14 cellular contexts compared by ENCODE assay signal in the genomic region with DNA sequence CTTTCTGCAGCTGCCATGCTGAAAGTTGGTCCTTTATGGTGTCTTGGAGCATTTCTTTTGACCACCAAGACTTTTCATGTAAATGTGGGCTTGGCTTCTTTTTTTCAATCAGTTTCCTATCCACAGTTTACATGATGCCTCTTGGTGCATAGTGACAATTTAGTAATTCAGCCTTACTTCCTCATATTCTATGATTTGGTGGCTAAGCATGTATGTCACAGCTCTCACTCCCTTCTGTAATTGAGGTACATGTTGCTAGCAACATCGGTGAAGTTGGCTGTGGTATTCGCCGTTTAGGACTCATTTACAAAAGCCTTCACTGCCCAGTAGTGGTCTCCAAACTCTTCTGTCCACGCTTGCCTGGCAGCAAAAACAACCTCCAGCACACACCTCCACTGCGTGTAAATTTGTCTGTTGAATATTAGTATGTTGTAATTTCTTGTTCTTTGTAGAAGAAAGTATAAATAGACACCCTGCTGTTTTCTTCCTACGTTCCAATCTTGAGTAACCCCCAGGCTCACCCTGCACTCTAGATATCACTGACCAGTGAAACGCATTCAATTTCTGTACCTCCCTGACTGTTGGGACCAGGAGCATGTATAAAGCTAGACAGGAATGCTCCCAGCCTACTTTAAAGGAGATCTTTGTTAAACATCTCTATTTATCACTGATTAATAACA.
DNase-seq lines count a peak whose midpoint lies in the region; ATAC-seq, FAIRE-seq and TF ChIP-seq lines count a peak whose summit lies in the region.
"Had no signal": no experiment of that assay in that cellular context is flagged by ENCODE, and none has a peak within 500 bp of the region (broad histone marks: within the 10 kb centered on the region; RNA-seq: fewer than 3 reads in every experiment).

No MANE protein-coding gene starts in this region.

- H3K4me3 ChIP-seq in right lobe of liver (no peak overlapping the region), HepG2 (replicated peaks in 1 of 3; ENCODE audit: insufficient read depth in 1 of 3, low read depth in 2 of 3, low read length in 3 of 3) (no peak overlapping the region), NB4 (ENCODE audit: low read depth, low read length) (peak overlapping the region; percentile 12), transverse colon (no peak overlapping the region)
- H3K4me3 ChIP-seq: body of pancreas had no signal

- TF ChIP-seq CTCF in right lobe of liver (IDR thresholded peaks at IDR 0.05): no peak
- no peak for TF ChIP-seq CTCF in HepG2 (CRISPR knock-in tag; IDR thresholded peaks at IDR 0.05)
- TF ChIP-seq CTCF in NB4 (IDR thresholded peaks at IDR 0.05; ENCODE audit: low read depth, low read length): peak; percentile 2
- TF ChIP-seq CTCF in transverse colon (IDR thresholded peaks at IDR 0.05): no peak

- H3K79me2 ChIP-seq in HepG2 (ENCODE audit: insufficient read depth, low read length): peaks cover 40% of the 10 kb centered on the region

- FAIRE-seq in HepG2 (lab: Jason Lieb, UNC): no peak

- H3K36me3 Mint-ChIP-seq in dendritic cell treated with granulocyte-macrophage colony-stimulating factor and Interleukin-4, amounts not matched to agents 40 ng/mL and 50 ng/mL, for 4 days (ENCODE audit: low read depth): peaks cover 33% of the 10 kb centered on the region

- H3K36me3 ChIP-seq in right lobe of liver (no peaks in the 10 kb centered on the region), HepG2 (replicated peaks in 1 of 2; ENCODE audit: control insufficient read depth in 1 of 2, insufficient read depth in 2 of 2, low read length in 2 of 2) (no peaks in the 10 kb centered on the region; a peak in 2 of 5 replicates), transverse colon (no peaks in the 10 kb centered on the region)

- peaks cover 85% of the 10 kb centered on the region for H3K4me1 Mint-ChIP-seq in dendritic cell treated with granulocyte-macrophage colony-stimulating factor and Interleukin-4, amounts not matched to agents 40 ng/mL and 50 ng/mL, for 4 days (ENCODE audit: low read depth)

- no peaks in the 10 kb centered on the region for H3K9me3 ChIP-seq in right lobe of liver
- no peaks in the 10 kb centered on the region for H3K9me3 ChIP-seq in HepG2 (ENCODE audit: low read length)
- no peaks in the 10 kb centered on the region for H3K9me3 ChIP-seq in transverse colon
- H3K9me3 ChIP-seq: body of pancreas had no signal

- H3K27me3 ChIP-seq in right lobe of liver (no peaks in the 10 kb centered on the region), HepG2 (ENCODE audit: control insufficient read depth in 1 of 2, insufficient read depth in 2 of 2, low read length in 2 of 2) (no peaks in the 10 kb centered on the region), transverse colon (no peaks in the 10 kb centered on the region)
- H3K27me3 ChIP-seq: body of pancreas had no signal

- no peak for TF ChIP-seq POLR2A in right lobe of liver (IDR thresholded peaks at IDR 0.05)
- no peak for TF ChIP-seq POLR2A in HepG2 (IDR thresholded peaks at IDR 0.05; ENCODE audit: insufficient read depth in 1 of 2, low read depth in 2 of 2, low read length in 2 of 2)
- TF ChIP-seq POLR2A in NB4 (IDR thresholded peaks at IDR 0.05; ENCODE audit: extremely low read depth, insufficient read length): no peak
- TF ChIP-seq POLR2A in transverse colon (IDR thresholded peaks at IDR 0.05): no peak

- no peak overlapping the region for H3K27ac ChIP-seq in right lobe of liver
- H3K27ac ChIP-seq in HepG2 (ENCODE audit: extremely low read length, insufficient read depth, low read length): no peak overlapping the region
- peak overlapping the region in 3 of 4 donors; percentile 19 to 33 (median 32) for H3K27ac ChIP-seq in transverse colon

- in situ Hi-C loops in HepG2 (cut with HindIII; ENCODE audit: extremely low pct_ligation_motif_present, low pct_unique_long_range_greater_than_20kb): no loop called here
- in situ Hi-C loops in transverse colon (cut with MboI; ENCODE audit: low pct_ligation_motif_present in 1 of 4, low pct_unique_long_range_greater_than_20kb in 1 of 4, low sequenced_read_pairs in 3 of 4): no loop called here

- no peaks in the 10 kb centered on the region for H3K9me3 Mint-ChIP-seq in dendritic cell treated with granulocyte-macrophage colony-stimulating factor and Interleukin-4, amounts not matched to agents 40 ng/mL and 50 ng/mL, for 4 days

- no TSS peak for BruUV-seq in HepG2 (replicated peaks; lab: Mats Ljungman, UMichigan)

- WGBS in right lobe of liver (ENCODE audit: insufficient coverage, low coverage, low lambda C conversion rate, missing lambda C conversion rate): 59% methylated on average over 7 of the region's 7 CpGs
- 88% methylated on average over 7 of the region's 7 CpGs for WGBS in HepG2 (ENCODE audit: low lambda C conversion rate)
- WGBS in transverse colon (ENCODE audit: low coverage in 1 of 2), 2 donors: 62 to 88% methylated on average over 6 to 7 of the region's 7 CpGs

- POLR2A ChIA-PET in HepG2 (lab: Yijun Ruan, JAX): no interaction called here

- CTCF ChIA-PET in HepG2 (lab: Yijun Ruan, JAX; ENCODE audit: low intra/inter-chr PET ratio, low total read pairs): no interaction called here

- H3K27me3 Mint-ChIP-seq in dendritic cell treated with granulocyte-macrophage colony-stimulating factor and Interleukin-4, amounts not matched to agents 40 ng/mL and 50 ng/mL, for 4 days: no peaks in the 10 kb centered on the region

- TF ChIP-seq RAD21 in HepG2 (CRISPR knock-in tag; IDR thresholded peaks at IDR 0.05): no peak

- no peak overlapping the region for H2AFZ ChIP-seq in HepG2 (ENCODE audit: low read length)

- DNase-seq in right lobe of liver (no peak), HepG2 (ENCODE audit: low spot score) (no peak), NB4 (ENCODE audit: low read depth) (peak; percentile 81), transverse colon (no peak)
- DNase-seq: activated CD4-positive, CD25-positive, alpha-beta regulatory T cell treated with anti-CD3 and anti-CD28 coated beads, Interleukin-2, amount 50 U/mL, for 72 hours; body of pancreas; effector CD8-positive, alpha-beta T cell; foreskin fibroblast; NCI-H526; retina had no signal

- no peak overlapping the region for H3K9ac ChIP-seq in HepG2 (ENCODE audit: insufficient read depth, low read depth, low read length)

- peaks cover 0 to 9% (median 0%) of the 10 kb centered on the region in 4 donors for H3K4me1 ChIP-seq in right lobe of liver
- no peaks in the 10 kb centered on the region for H3K4me1 ChIP-seq in HepG2 (ENCODE audit: insufficient read depth, low read length)
- peaks cover 24 to 68% (median 46%) of the 10 kb centered on the region in 4 donors for H3K4me1 ChIP-seq in transverse colon

- H3K27ac Mint-ChIP-seq in dendritic cell treated with granulocyte-macrophage colony-stimulating factor and Interleukin-4, amounts not matched to agents 40 ng/mL and 50 ng/mL, for 4 days: peak overlapping the region; percentile 57

- ATAC-seq in right lobe of liver (peak in 3 of 4 donors; percentile 16 to 31 (median 23)), HepG2 (no peak), HG02885 (IDR thresholded peaks at IDR 0.05; ENCODE audit: poor library complexity, unreplicated experiment) (no peak), HG02571 (IDR thresholded peaks at IDR 0.05; ENCODE audit: unreplicated experiment) (no peak), GM19463 (IDR thresholded peaks at IDR 0.05; ENCODE audit: unreplicated experiment) (no peak)
- ATAC-seq: body of pancreas had no signal

- no peak overlapping the region for H3K4me2 ChIP-seq in HepG2 (ENCODE audit: low read depth, low read length)

- TF ChIP-seq EP300 in HepG2 (IDR thresholded peaks at IDR 0.05; ENCODE audit: low read depth in 2 of 2, low read length in 2 of 2) (no peak), HepG2 (CRISPR knock-in tag; IDR thresholded peaks at IDR 0.05; ENCODE audit: borderline replicate concordance) (no peak), transverse colon (IDR thresholded peaks at IDR 0.05; ENCODE audit: low read depth) (no peak)

- intact Hi-C loops in right lobe of liver (cut with DNase I): no loop called here
- intact Hi-C loops in HepG2 (cut with micrococcal nuclease; ENCODE audit: unreplicated experiment): no loop called here
- intact Hi-C loops in dendritic cell treated with granulocyte-macrophage colony-stimulating factor and Interleukin-4, amounts not matched to agents 40 ng/mL and 50 ng/mL, for 4 days (cut with micrococcal nuclease): no loop called here
- intact Hi-C loops in transverse colon (cut with DNase I; ENCODE audit: low total_unique reads): no loop called here

- no peak overlapping the region for H3K4me3 Mint-ChIP-seq in dendritic cell treated with granulocyte-macrophage colony-stimulating factor and Interleukin-4, amounts not matched to agents 40 ng/mL and 50 ng/mL, for 4 days

- H4K20me1 ChIP-seq in HepG2 (ENCODE audit: insufficient read depth, low read length): peaks cover 21% of the 10 kb centered on the region; the same call in 1 of the 2 replicates

TF ChIP-seq in HepG2, 621 proteins besides CTCF, POLR2A, EP300 and RAD21 (continues in another document):
- TF ChIP-seq AKAP8 (CRISPR knock-in tag; IDR thresholded peaks at IDR 0.05) (no peak), HOXD1 (CRISPR knock-in tag; IDR thresholded peaks at IDR 0.05) (no peak), MZF1 (CRISPR knock-in tag; IDR thresholded peaks at IDR 0.05; ENCODE audit: borderline replicate concordance) (no peak), FOXC1 (CRISPR knock-in tag; IDR thresholded peaks at IDR 0.05; ENCODE audit: borderline replicate concordance) (no peak), ZNF333 (CRISPR knock-in tag; IDR thresholded peaks at IDR 0.05; ENCODE audit: borderline replicate concordance) (no peak), ZNF549 (CRISPR knock-in tag; IDR thresholded peaks at IDR 0.05) (no peak), BRD4 (CRISPR knock-in tag; IDR thresholded peaks at IDR 0.05) (no peak), ATAD3A (CRISPR knock-in tag; IDR thresholded peaks at IDR 0.05) (no peak)
- TF ChIP-seq, protein P1, sequence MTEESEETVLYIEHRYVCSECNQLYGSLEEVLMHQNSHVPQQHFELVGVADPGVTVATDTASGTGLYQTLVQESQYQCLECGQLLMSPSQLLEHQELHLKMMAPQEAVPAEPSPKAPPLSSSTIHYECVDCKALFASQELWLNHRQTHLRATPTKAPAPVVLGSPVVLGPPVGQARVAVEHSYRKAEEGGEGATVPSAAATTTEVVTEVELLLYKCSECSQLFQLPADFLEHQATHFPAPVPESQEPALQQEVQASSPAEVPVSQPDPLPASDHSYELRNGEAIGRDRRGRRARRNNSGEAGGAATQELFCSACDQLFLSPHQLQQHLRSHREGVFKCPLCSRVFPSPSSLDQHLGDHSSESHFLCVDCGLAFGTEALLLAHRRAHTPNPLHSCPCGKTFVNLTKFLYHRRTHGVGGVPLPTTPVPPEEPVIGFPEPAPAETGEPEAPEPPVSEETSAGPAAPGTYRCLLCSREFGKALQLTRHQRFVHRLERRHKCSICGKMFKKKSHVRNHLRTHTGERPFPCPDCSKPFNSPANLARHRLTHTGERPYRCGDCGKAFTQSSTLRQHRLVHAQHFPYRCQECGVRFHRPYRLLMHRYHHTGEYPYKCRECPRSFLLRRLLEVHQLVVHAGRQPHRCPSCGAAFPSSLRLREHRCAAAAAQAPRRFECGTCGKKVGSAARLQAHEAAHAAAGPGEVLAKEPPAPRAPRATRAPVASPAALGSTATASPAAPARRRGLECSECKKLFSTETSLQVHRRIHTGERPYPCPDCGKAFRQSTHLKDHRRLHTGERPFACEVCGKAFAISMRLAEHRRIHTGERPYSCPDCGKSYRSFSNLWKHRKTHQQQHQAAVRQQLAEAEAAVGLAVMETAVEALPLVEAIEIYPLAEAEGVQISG (CRISPR knock-in tag; IDR thresholded peaks at IDR 0.05): no peak

Comparison
In these comparisons a context has a peak if more than half of its experiments do, and no peak if none do; other contexts are left out.
1. ATAC-seq: peak in right lobe of liver (3 of 4); none in HepG2 (single experiment), HG02885 (single experiment), HG02571 (single experiment) and GM19463 (single experiment).
2. H3K27ac ChIP-seq: peak in transverse colon (3 of 4); none in right lobe of liver (0 of 3) and HepG2 (single experiment).